10 cellular contexts compared by ENCODE assay signal in the genomic region with DNA sequence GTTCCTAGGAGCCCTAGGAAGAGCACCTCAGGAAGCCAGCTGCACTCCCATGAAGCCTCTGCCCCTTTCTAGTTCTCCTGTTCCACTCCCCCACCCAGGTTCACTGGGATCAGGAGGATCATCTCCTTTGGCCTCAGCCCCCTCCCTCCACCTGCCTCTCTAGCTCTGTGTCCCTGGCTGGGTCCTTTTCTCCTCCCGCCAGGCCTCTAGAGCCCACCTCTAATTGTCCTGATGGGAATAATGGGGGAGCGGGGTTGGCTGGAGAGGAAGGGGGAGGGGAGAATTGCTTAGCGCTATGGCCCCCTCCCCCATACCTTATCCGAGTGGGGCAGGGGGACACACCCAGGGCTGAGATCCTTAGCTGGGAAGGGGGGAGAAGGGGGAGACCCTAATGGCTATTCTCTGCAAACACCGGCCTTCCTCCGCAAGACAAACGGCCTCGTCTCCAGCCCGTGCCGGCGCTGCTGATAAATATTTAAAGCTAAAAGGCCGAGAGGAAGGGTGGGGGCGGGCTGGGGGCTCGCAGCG. TPM values are rescaled to one million over a fixed set of nuclear protein-coding genes. Genes with fewer than 3 reads are reported as not detected.
A peak's percentile ranks its signal among the peaks of the same experiment; 100 is the strongest.
DNase-seq lines count a peak whose midpoint lies in the region; ATAC-seq and TF ChIP-seq lines count a peak whose summit lies in the region.
"Had no signal": no experiment of that assay in that cellular context is flagged by ENCODE, and none has a peak within 500 bp of the region (broad histone marks: within the 10 kb centered on the region; RNA-seq: fewer than 3 reads in every experiment).

No MANE protein-coding gene starts in this region.

- H3K23ac ChIP-seq in mesendoderm (ENCODE audit: low read length), result no peak overlapping the region

- ATAC-seq in natural killer cell (no peak), aorta (ENCODE audit: low FRiP score) (no peak), gastroesophageal sphincter (no peak)
- no peak for ATAC-seq in natural killer cell treated with Interleukin-12 subunit alpha and Interleukin-12 subunit beta and Interleukin-15 and Interleukin-18, amount 100 ng/mL, for 72 hours

- no peak overlapping the region for H3K4me2 ChIP-seq in mesendoderm (ENCODE audit: low read length)

- no peak overlapping the region for H3K27ac Mint-ChIP-seq in natural killer cell
- H3K27ac Mint-ChIP-seq in natural killer cell treated with Interleukin-12 subunit alpha and Interleukin-12 subunit beta and Interleukin-15 and Interleukin-18, amount 100 ng/mL, for 72 hours, result no peak overlapping the region
- H3K27ac Mint-ChIP-seq in activated naive CD8-positive, alpha-beta T cell, result no peak overlapping the region

- no peak for TF ChIP-seq EP300 in gastroesophageal sphincter (IDR thresholded peaks at IDR 0.05)

- H4K5ac ChIP-seq in mesendoderm (ENCODE audit: low read length), result no peak overlapping the region

- H3K36me3 ChIP-seq in mesendoderm (ENCODE audit: control insufficient read depth, insufficient read depth, low read length) (no peaks in the 10 kb centered on the region), aorta (ENCODE audit: control insufficient read depth in 1 of 2, insufficient read depth in 2 of 2, low read length in 1 of 2) (no peaks in the 10 kb centered on the region), gastroesophageal sphincter (no peaks in the 10 kb centered on the region)

- no peak for TF ChIP-seq POLR2A in gastroesophageal sphincter (IDR thresholded peaks at IDR 0.05)

- TF ChIP-seq CTCF in natural killer cell (IDR thresholded peaks at IDR 0.05) (no peak), gastroesophageal sphincter (IDR thresholded peaks at IDR 0.05) (no peak)

- no peaks in the 10 kb centered on the region for H3K79me1 ChIP-seq in mesendoderm (ENCODE audit: low read length)

- peaks cover 87% of the 10 kb centered on the region for H3K27me3 ChIP-seq in mesendoderm (ENCODE audit: insufficient read depth, low read length, poor library complexity)
- no peaks in the 10 kb centered on the region for H3K27me3 ChIP-seq in aorta (ENCODE audit: control insufficient read depth in 1 of 2, insufficient read depth in 2 of 2, low read length in 1 of 2)
- peaks cover 100% of the 10 kb centered on the region for H3K27me3 ChIP-seq in gastroesophageal sphincter

- H3K4me1 ChIP-seq in mesendoderm (ENCODE audit: control insufficient read depth, low read depth, low read length) (no peaks in the 10 kb centered on the region), aorta (ENCODE audit: control insufficient read depth in 1 of 2, insufficient read depth in 2 of 2, low read length in 2 of 2) (no peaks in the 10 kb centered on the region), gastroesophageal sphincter (peaks cover 0 to 53% (median 11%) of the 10 kb centered on the region in 3 donors)

- H3K4me3 ChIP-seq in mesendoderm (ENCODE audit: low read length), result no peak overlapping the region
- H3K4me3 ChIP-seq in aorta (ENCODE audit: low read length in 2 of 2), result peak overlapping the region; percentile 54 to 70
- peak overlapping the region in 1 of 2 donors; percentile 54 for H3K4me3 ChIP-seq in gastroesophageal sphincter

- H3K9me3 Mint-ChIP-seq in natural killer cell, result no peaks in the 10 kb centered on the region
- H3K9me3 Mint-ChIP-seq in natural killer cell treated with Interleukin-12 subunit alpha and Interleukin-12 subunit beta and Interleukin-15 and Interleukin-18, amount 100 ng/mL, for 72 hours, result no peaks in the 10 kb centered on the region
- no peaks in the 10 kb centered on the region for H3K9me3 Mint-ChIP-seq in activated naive CD8-positive, alpha-beta T cell (ENCODE audit: low read depth)

- peak overlapping the region; percentile 67 for H3K56ac ChIP-seq in mesendoderm (ENCODE audit: low read length)

- no peak overlapping the region for H4K8ac ChIP-seq in mesendoderm (ENCODE audit: low read depth, low read length)

- DNase-seq in natural killer cell, result no peak
- DNase-seq in natural killer cell treated with Interleukin-12 subunit alpha and Interleukin-12 subunit beta and Interleukin-15 and Interleukin-18, amount 100 ng/mL, for 72 hours (ENCODE audit: low spot score), result no peak
- DNase-seq in mesendoderm, result no peak
- DNase-seq in aorta, result no peak
- DNase-seq in T-helper 9 cell, result no peak
- no peak for DNase-seq in caudate nucleus (lab: John Stamatoyannopoulos, UW)

- no peaks in the 10 kb centered on the region for H3K36me3 Mint-ChIP-seq in natural killer cell
- H3K36me3 Mint-ChIP-seq in natural killer cell treated with Interleukin-12 subunit alpha and Interleukin-12 subunit beta and Interleukin-15 and Interleukin-18, amount 100 ng/mL, for 72 hours, result no peaks in the 10 kb centered on the region
- H3K36me3 Mint-ChIP-seq in activated naive CD8-positive, alpha-beta T cell, result no peaks in the 10 kb centered on the region

- no peak overlapping the region for H3K9ac ChIP-seq in mesendoderm (ENCODE audit: low read length)

- H3K4ac ChIP-seq in mesendoderm (ENCODE audit: low read depth, low read length), result no peak overlapping the region

- no peak overlapping the region for H3K18ac ChIP-seq in mesendoderm (ENCODE audit: low read length)

- H2BK15ac ChIP-seq in mesendoderm (replicated peaks; ENCODE audit: low read depth), result no peak overlapping the region

- WGBS in mesendoderm (ENCODE audit: extremely low coverage, insufficient coverage, low lambda C conversion rate), result no CpG with 5 or more reads among the region's 15 CpGs
- WGBS in aorta, 2 donors, result 9 to 14% methylated on average over 14 to 15 of the region's 15 CpGs
- 15% methylated on average over 4 of the region's 15 CpGs; no CpG with 5 or more reads in 1 of the 2 donors for WGBS in gastroesophageal sphincter (ENCODE audit: low coverage in 1 of 2), 2 donors

- H2BK5ac ChIP-seq in mesendoderm (ENCODE audit: low read length), result no peak overlapping the region

- peak overlapping the region; percentile 98 for H3K4me3 Mint-ChIP-seq in natural killer cell
- H3K4me3 Mint-ChIP-seq in natural killer cell treated with Interleukin-12 subunit alpha and Interleukin-12 subunit beta and Interleukin-15 and Interleukin-18, amount 100 ng/mL, for 72 hours, result no peak overlapping the region
- H3K4me3 Mint-ChIP-seq in activated naive CD8-positive, alpha-beta T cell, result peak overlapping the region; percentile 70

- H2AK5ac ChIP-seq in mesendoderm (ENCODE audit: low read length), result no peak overlapping the region

- no peak overlapping the region for H3K27ac ChIP-seq in mesendoderm (ENCODE audit: low read depth, low read length)
- H3K27ac ChIP-seq in aorta (ENCODE audit: low read depth in 1 of 2, low read length in 2 of 2), result no peak overlapping the region
- H3K27ac ChIP-seq in gastroesophageal sphincter, result no peak overlapping the region
- no peak overlapping the region for H3K27ac ChIP-seq in caudate nucleus (ENCODE audit: low read depth, low read length)

- intact Hi-C loops in natural killer cell (cut with micrococcal nuclease) (loop anchor here (5.0 to 10.0 kb wide), 2 partner anchors 112 to 145 kb away; partner anchors contain the start of genes PRAC1 and PRAC2), aorta (cut with DNase I) (no loop called here)

- H3K9me3 ChIP-seq in aorta (ENCODE audit: control insufficient read depth, low read length), result no peaks in the 10 kb centered on the region
- no peaks in the 10 kb centered on the region for H3K9me3 ChIP-seq in gastroesophageal sphincter

- H3K79me2 ChIP-seq in mesendoderm (ENCODE audit: control insufficient read depth, insufficient read depth, low read length), result no peaks in the 10 kb centered on the region

- H2BK120ac ChIP-seq in mesendoderm (ENCODE audit: low read depth, low read length), result no peak overlapping the region

- peaks cover 25 to 48% of the 10 kb centered on the region in 2 donors for H3K27me3 Mint-ChIP-seq in natural killer cell (ENCODE audit: low read depth in 2 of 2)
- H3K27me3 Mint-ChIP-seq in natural killer cell treated with Interleukin-12 subunit alpha and Interleukin-12 subunit beta and Interleukin-15 and Interleukin-18, amount 100 ng/mL, for 72 hours, result peaks cover 31 to 33% of the 10 kb centered on the region in 2 donors
- H3K27me3 Mint-ChIP-seq in activated naive CD8-positive, alpha-beta T cell, result peaks cover 32% of the 10 kb centered on the region

- peaks cover 39 to 44% of the 10 kb centered on the region in 2 donors for H3K4me1 Mint-ChIP-seq in natural killer cell
- peaks cover 35 to 36% of the 10 kb centered on the region in 2 donors for H3K4me1 Mint-ChIP-seq in natural killer cell treated with Interleukin-12 subunit alpha and Interleukin-12 subunit beta and Interleukin-15 and Interleukin-18, amount 100 ng/mL, for 72 hours (ENCODE audit: low read depth in 2 of 2)
- peaks cover 27% of the 10 kb centered on the region for H3K4me1 Mint-ChIP-seq in activated naive CD8-positive, alpha-beta T cell (ENCODE audit: low read depth)

RNA-seq across cellular contexts. Expression of gene HOXB7, which starts 1.0 kb away (rescaled TPM):
- total RNA-seq in natural killer cell, result 1 to 10 TPM in 1 of 3 donors, under 1 TPM in 2; 0.45 to 1.4 (median 0.97) TPM
- total RNA-seq in natural killer cell treated with Interleukin-12 subunit alpha and Interleukin-12 subunit beta and Interleukin-15 and Interleukin-18, amount 100 ng/mL, for 72 hours, result 1 to 10 TPM; 1.1 to 2.7 TPM
- polyA plus RNA-seq in mesendoderm (2013, experiment 1 of 2), result not detected
- polyA plus RNA-seq in mesendoderm (2013, experiment 2 of 2), result 0.04 TPM
- 10 to 100 TPM in 1 of 2 donors, 1 to 10 TPM in 1; 9.1 to 14.1 TPM for total RNA-seq in aorta
- 10 to 100 TPM; 18.2 to 22.4 TPM for polyA plus RNA-seq in aorta
- total RNA-seq in gastroesophageal sphincter, result 1 to 10 TPM in 3 of 4 donors, under 1 TPM in 1; 0.78 to 8.9 (median 3.0) TPM
- total RNA-seq: bronchial epithelial cell, osteocyte had no signal

RNA-seq across cellular contexts. Expression of gene HOXB6, which starts 5.0 kb away (rescaled TPM):
- total RNA-seq in natural killer cell, result not detected
- 1 to 10 TPM; 1.9 to 2.2 TPM for total RNA-seq in natural killer cell treated with Interleukin-12 subunit alpha and Interleukin-12 subunit beta and Interleukin-15 and Interleukin-18, amount 100 ng/mL, for 72 hours
- not detected for polyA plus RNA-seq in mesendoderm (2013, experiment 1 of 2)
- not detected for polyA plus RNA-seq in mesendoderm (2013, experiment 2 of 2)
- 10 to 100 TPM in 1 of 2 donors, 1 to 10 TPM in 1; 5.8 to 16.8 TPM for total RNA-seq in aorta
- 1 to 10 TPM; 3.9 to 4.1 TPM for polyA plus RNA-seq in aorta
- 10 to 100 TPM in 1 of 4 donors, 1 to 10 TPM in 3; 4.9 to 40.1 (median 5.1) TPM for total RNA-seq in gastroesophageal sphincter
- total RNA-seq: bronchial epithelial cell, osteocyte had no signal

RNA-seq across cellular contexts. Expression of gene HOXB8, which starts 5.3 kb away (rescaled TPM):
- total RNA-seq in natural killer cell (not detected), aorta (1 to 10 TPM; 1.0 to 1.9 TPM), gastroesophageal sphincter (1 to 10 TPM in 1 of 4 donors, under 1 TPM in 1, not detected in 2; 0.27 to 3.9 TPM)
- total RNA-seq in natural killer cell treated with Interleukin-12 subunit alpha and Interleukin-12 subunit beta and Interleukin-15 and Interleukin-18, amount 100 ng/mL, for 72 hours, result not detected
- polyA plus RNA-seq in mesendoderm (2013, experiment 1 of 2), result not detected
- polyA plus RNA-seq in mesendoderm (2013, experiment 2 of 2), result not detected
- polyA plus RNA-seq in aorta, result under 1 TPM in 1 of 2 donors, not detected in 1; 0.31 TPM
- total RNA-seq: bronchial epithelial cell, osteocyte had no signal

RNA-seq across cellular contexts. Expression of gene HOXB5, which starts 16.2 kb away (rescaled TPM):
- total RNA-seq in natural killer cell (not detected), aorta (1 to 10 TPM; 1.4 to 5.9 TPM), gastroesophageal sphincter (1 to 10 TPM in 3 of 4 donors, under 1 TPM in 1; 0.27 to 2.7 (median 1.4) TPM)
- under 1 TPM in 1 of 2 donors, not detected in 1; 0.70 TPM for total RNA-seq in natural killer cell treated with Interleukin-12 subunit alpha and Interleukin-12 subunit beta and Interleukin-15 and Interleukin-18, amount 100 ng/mL, for 72 hours
- polyA plus RNA-seq in mesendoderm (2013, experiment 1 of 2), result not detected
- polyA plus RNA-seq in mesendoderm (2013, experiment 2 of 2), result not detected
- polyA plus RNA-seq in aorta, result 1 to 10 TPM in 1 of 2 donors, not detected in 1; 3.6 TPM
- total RNA-seq: bronchial epithelial cell, osteocyte had no signal

RNA-seq across cellular contexts. Expression of gene HOXB9, which starts 16.3 kb away (rescaled TPM):
- total RNA-seq in natural killer cell (1 to 10 TPM in 1 of 3 donors, under 1 TPM in 2; 0.12 to 1.0 (median 0.18) TPM), aorta (under 1 TPM; 0.33 to 0.39 TPM), gastroesophageal sphincter (not detected)
- 1 to 10 TPM in 1 of 2 donors, under 1 TPM in 1; 0.78 to 2.7 TPM for total RNA-seq in natural killer cell treated with Interleukin-12 subunit alpha and Interleukin-12 subunit beta and Interleukin-15 and Interleukin-18, amount 100 ng/mL, for 72 hours
- 0.17 TPM for polyA plus RNA-seq in mesendoderm (2013, experiment 1 of 2)
- polyA plus RNA-seq in mesendoderm (2013, experiment 2 of 2), result 0.10 TPM
- under 1 TPM in 1 of 2 donors, not detected in 1; 0.75 TPM for polyA plus RNA-seq in aorta
- total RNA-seq: bronchial epithelial cell, osteocyte had no signal
